ENCODE assay signal across 1 cellular context in the genomic region with DNA sequence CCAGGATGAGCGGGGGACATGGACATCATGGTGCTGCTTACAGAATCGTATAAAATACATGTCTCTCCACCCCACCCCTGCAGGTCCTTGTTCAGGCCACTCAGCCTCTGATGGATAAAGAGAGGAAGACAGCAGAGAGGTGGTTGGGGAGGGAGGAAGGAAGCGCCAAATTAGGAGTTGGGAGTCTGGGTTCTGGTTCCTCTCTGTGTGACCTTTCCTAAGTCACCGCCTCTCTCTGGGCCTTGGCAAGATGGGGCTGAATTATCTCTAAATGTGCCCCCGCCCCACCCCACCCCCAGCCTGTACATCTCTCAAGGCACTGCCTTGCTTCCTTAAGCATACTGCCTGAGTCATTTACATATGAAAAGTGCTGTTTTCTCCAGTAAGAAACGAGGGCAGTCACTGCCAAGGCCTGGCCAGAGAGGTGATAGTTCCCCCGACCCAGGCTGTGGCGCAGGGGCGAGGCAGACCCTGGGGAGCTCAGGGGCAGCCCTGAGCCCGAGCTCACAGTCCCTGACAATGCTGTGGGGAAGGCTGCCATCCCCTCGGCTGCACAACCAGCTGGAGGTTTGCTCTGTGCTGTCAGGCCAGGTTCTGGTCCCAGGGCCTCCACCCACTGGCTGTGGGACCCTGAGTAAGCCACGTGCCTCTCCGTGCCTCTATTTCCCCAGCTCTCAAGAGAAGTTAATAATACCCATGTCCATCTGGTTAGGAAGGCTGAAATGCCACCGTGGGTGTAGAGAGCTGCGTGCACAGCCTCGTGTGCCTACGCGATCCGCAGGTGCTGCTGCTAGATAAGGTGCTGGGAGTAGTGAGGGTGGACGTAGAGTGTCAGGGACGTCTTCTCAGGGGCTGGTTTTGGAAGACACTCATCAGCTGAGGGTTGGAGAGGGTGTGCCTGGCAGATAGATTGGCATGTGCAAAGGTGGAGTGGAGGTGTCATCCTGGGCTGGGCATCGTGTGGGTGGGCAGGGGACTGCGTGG.
A peak's percentile ranks its signal among the peaks of the same experiment; 100 is the strongest.
TF ChIP-seq lines count a peak whose summit lies in the region.

No MANE protein-coding gene starts in this region.

TF ChIP-seq in K562, 482 proteins besides CTCF, POLR2A, EP300 and RAD21 (continued from another document and continues in another):
- TF ChIP-seq, protein P1, sequence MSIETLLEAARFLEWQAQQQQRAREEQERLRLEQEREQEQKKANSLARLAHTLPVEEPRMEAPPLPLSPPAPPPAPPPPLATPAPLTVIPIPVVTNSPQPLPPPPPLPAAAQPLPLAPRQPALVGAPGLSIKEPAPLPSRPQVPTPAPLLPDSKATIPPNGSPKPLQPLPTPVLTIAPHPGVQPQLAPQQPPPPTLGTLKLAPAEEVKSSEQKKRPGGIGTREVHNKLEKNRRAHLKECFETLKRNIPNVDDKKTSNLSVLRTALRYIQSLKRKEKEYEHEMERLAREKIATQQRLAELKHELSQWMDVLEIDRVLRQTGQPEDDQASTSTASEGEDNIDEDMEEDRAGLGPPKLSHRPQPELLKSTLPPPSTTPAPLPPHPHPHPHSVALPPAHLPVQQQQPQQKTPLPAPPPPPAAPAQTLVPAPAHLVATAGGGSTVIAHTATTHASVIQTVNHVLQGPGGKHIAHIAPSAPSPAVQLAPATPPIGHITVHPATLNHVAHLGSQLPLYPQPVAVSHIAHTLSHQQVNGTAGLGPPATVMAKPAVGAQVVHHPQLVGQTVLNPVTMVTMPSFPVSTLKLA (conservative IDR thresholded peaks at IDR 0.05): peak in 1 of 2 experiments; percentile 27; a peak in 1 of 4 replicates
- TF ChIP-seq RBBP5 (IDR thresholded peaks at IDR 0.05; ENCODE audit: borderline replicate concordance, insufficient read depth, low read length, poor library complexity, severe bottlenecking) (peak; percentile 36), CBFA2T3 (IDR thresholded peaks at IDR 0.05) (peak; percentile 91), TAF1 (IDR thresholded peaks at IDR 0.05; ENCODE audit: control insufficient read depth, extremely low read depth, insufficient read depth, low read length, severe bottlenecking) (peak; percentile 14), GATAD2A (IDR thresholded peaks at IDR 0.05) (no peak), BRD9 (IDR thresholded peaks at IDR 0.05; ENCODE audit: low read depth, partially characterized antibody) (no peak), SMAD4 (CRISPR knock-in tag; conservative IDR thresholded peaks at IDR 0.05) (no peak), ZFP36 (IDR thresholded peaks at IDR 0.05; ENCODE audit: low read depth, low read length, partially characterized antibody) (peak; percentile 63), ZKSCAN3 (CRISPR knock-in tag; IDR thresholded peaks at IDR 0.05) (no peak), EZH2 (IDR thresholded peaks at IDR 0.05; ENCODE audit: borderline replicate concordance, low read depth, low read length) (no peak), CREM (IDR thresholded peaks at IDR 0.05; ENCODE audit: low read depth) (peak; percentile 88), DPF2 (IDR thresholded peaks at IDR 0.05) (peak; percentile 92), TRIM24 (IDR thresholded peaks at IDR 0.05) (0 out of 4 replicates have a peak, but pooled peaks have one; percentile 16 to 25), TEAD4 (IDR thresholded peaks at IDR 0.05; ENCODE audit: low read length) (peak; percentile 86), TEAD4 (CRISPR knock-in tag; IDR thresholded peaks at IDR 0.05; ENCODE audit: borderline replicate concordance) (no peak), TAL1 (IDR thresholded peaks at IDR 0.05) (peak; percentile 85), FOXM1 (IDR thresholded peaks at IDR 0.05; ENCODE audit: low read depth) (0 out of 2 replicates have a peak, but pooled peaks have one; percentile 20), FOXM1 (CRISPR knock-in tag; IDR thresholded peaks at IDR 0.05; ENCODE audit: low read depth) (no peak), NCOR1 (IDR thresholded peaks at IDR 0.05) (peak; percentile 79), PHB2 (IDR thresholded peaks at IDR 0.05; ENCODE audit: low read depth) (0 out of 2 replicates have a peak, but pooled peaks have one; percentile 38), TCF3 (CRISPR knock-in tag; IDR thresholded peaks at IDR 0.05) (peak; percentile 95), MTA3 (IDR thresholded peaks at IDR 0.05; ENCODE audit: borderline replicate concordance) (peak; percentile 28; the same call in 1 of the 2 replicates), KDM1A (IDR thresholded peaks at IDR 0.05) (peak in 1 of 2 experiments; percentile 13; a peak in 1 of 4 replicates), POLR3A (IDR thresholded peaks at IDR 0.05; ENCODE audit: borderline replicate concordance, extremely low read depth, insufficient read depth, insufficient read length) (no peak), ZEB2 (IDR thresholded peaks at IDR 0.05) (peak; percentile 50; the same call in 1 of the 2 replicates), SMARCE1 (IDR thresholded peaks at IDR 0.05) (peak; percentile 80), NRF1 (conservative IDR thresholded peaks at IDR 0.05 in 1 of 2, IDR thresholded peaks at IDR 0.05 in 1 of 2) (peak in 1 of 2 experiments; percentile 34; a peak in 1 of 4 replicates), CXXC5 (CRISPR knock-in tag; IDR thresholded peaks at IDR 0.05) (peak; percentile 91), ATF1 (CRISPR knock-in tag; IDR thresholded peaks at IDR 0.05) (no peak), ATF1 (tag; IDR thresholded peaks at IDR 0.05) (peak; percentile 46)
- TF ChIP-seq, protein P2, sequence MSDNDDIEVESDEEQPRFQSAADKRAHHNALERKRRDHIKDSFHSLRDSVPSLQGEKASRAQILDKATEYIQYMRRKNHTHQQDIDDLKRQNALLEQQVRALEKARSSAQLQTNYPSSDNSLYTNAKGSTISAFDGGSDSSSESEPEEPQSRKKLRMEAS (CRISPR knock-in tag; IDR thresholded peaks at IDR 0.05): peak; percentile 92
- TF ChIP-seq, protein P3, sequence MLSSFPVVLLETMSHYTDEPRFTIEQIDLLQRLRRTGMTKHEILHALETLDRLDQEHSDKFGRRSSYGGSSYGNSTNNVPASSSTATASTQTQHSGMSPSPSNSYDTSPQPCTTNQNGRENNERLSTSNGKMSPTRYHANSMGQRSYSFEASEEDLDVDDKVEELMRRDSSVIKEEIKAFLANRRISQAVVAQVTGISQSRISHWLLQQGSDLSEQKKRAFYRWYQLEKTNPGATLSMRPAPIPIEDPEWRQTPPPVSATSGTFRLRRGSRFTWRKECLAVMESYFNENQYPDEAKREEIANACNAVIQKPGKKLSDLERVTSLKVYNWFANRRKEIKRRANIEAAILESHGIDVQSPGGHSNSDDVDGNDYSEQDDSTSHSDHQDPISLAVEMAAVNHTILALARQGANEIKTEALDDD (IDR thresholded peaks at IDR 0.05): peak; percentile 32; the same call in 1 of the 2 replicates
- TF ChIP-seq, protein P4, sequence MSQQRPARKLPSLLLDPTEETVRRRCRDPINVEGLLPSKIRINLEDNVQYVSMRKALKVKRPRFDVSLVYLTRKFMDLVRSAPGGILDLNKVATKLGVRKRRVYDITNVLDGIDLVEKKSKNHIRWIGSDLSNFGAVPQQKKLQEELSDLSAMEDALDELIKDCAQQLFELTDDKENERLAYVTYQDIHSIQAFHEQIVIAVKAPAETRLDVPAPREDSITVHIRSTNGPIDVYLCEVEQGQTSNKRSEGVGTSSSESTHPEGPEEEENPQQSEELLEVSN (IDR thresholded peaks at IDR 0.05; ENCODE audit: borderline replicate concordance in 1 of 2, extremely low read depth in 1 of 2, insufficient read depth in 1 of 2, insufficient read length in 1 of 2, low read depth in 1 of 2, low read length in 1 of 2, poor library complexity in 1 of 2, severe bottlenecking in 1 of 2): peak; percentile 64 to 72
- TF ChIP-seq, protein P5, sequence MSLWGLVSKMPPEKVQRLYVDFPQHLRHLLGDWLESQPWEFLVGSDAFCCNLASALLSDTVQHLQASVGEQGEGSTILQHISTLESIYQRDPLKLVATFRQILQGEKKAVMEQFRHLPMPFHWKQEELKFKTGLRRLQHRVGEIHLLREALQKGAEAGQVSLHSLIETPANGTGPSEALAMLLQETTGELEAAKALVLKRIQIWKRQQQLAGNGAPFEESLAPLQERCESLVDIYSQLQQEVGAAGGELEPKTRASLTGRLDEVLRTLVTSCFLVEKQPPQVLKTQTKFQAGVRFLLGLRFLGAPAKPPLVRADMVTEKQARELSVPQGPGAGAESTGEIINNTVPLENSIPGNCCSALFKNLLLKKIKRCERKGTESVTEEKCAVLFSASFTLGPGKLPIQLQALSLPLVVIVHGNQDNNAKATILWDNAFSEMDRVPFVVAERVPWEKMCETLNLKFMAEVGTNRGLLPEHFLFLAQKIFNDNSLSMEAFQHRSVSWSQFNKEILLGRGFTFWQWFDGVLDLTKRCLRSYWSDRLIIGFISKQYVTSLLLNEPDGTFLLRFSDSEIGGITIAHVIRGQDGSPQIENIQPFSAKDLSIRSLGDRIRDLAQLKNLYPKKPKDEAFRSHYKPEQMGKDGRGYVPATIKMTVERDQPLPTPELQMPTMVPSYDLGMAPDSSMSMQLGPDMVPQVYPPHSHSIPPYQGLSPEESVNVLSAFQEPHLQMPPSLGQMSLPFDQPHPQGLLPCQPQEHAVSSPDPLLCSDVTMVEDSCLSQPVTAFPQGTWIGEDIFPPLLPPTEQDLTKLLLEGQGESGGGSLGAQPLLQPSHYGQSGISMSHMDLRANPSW (CRISPR knock-in tag; IDR thresholded peaks at IDR 0.05): no peak
- TF ChIP-seq, protein P6, sequence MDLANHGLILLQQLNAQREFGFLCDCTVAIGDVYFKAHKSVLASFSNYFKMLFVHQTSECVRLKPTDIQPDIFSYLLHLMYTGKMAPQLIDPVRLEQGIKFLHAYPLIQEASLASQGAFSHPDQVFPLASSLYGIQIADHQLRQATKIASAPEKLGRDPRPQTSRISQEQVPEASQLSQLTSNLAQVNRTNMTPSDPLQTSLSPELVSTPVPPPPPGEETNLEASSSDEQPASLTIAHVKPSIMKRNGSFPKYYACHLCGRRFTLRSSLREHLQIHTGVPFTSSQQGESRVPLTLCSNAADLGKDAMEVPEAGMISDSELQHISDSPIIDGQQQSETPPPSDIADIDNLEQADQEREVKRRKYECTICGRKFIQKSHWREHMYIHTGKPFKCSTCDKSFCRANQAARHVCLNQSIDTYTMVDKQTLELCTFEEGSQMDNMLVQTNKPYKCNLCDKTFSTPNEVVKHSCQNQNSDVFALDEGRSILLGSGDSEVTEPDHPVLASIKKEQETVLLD (IDR thresholded peaks at IDR 0.05): peak; percentile 79
- TF ChIP-seq, protein P7, sequence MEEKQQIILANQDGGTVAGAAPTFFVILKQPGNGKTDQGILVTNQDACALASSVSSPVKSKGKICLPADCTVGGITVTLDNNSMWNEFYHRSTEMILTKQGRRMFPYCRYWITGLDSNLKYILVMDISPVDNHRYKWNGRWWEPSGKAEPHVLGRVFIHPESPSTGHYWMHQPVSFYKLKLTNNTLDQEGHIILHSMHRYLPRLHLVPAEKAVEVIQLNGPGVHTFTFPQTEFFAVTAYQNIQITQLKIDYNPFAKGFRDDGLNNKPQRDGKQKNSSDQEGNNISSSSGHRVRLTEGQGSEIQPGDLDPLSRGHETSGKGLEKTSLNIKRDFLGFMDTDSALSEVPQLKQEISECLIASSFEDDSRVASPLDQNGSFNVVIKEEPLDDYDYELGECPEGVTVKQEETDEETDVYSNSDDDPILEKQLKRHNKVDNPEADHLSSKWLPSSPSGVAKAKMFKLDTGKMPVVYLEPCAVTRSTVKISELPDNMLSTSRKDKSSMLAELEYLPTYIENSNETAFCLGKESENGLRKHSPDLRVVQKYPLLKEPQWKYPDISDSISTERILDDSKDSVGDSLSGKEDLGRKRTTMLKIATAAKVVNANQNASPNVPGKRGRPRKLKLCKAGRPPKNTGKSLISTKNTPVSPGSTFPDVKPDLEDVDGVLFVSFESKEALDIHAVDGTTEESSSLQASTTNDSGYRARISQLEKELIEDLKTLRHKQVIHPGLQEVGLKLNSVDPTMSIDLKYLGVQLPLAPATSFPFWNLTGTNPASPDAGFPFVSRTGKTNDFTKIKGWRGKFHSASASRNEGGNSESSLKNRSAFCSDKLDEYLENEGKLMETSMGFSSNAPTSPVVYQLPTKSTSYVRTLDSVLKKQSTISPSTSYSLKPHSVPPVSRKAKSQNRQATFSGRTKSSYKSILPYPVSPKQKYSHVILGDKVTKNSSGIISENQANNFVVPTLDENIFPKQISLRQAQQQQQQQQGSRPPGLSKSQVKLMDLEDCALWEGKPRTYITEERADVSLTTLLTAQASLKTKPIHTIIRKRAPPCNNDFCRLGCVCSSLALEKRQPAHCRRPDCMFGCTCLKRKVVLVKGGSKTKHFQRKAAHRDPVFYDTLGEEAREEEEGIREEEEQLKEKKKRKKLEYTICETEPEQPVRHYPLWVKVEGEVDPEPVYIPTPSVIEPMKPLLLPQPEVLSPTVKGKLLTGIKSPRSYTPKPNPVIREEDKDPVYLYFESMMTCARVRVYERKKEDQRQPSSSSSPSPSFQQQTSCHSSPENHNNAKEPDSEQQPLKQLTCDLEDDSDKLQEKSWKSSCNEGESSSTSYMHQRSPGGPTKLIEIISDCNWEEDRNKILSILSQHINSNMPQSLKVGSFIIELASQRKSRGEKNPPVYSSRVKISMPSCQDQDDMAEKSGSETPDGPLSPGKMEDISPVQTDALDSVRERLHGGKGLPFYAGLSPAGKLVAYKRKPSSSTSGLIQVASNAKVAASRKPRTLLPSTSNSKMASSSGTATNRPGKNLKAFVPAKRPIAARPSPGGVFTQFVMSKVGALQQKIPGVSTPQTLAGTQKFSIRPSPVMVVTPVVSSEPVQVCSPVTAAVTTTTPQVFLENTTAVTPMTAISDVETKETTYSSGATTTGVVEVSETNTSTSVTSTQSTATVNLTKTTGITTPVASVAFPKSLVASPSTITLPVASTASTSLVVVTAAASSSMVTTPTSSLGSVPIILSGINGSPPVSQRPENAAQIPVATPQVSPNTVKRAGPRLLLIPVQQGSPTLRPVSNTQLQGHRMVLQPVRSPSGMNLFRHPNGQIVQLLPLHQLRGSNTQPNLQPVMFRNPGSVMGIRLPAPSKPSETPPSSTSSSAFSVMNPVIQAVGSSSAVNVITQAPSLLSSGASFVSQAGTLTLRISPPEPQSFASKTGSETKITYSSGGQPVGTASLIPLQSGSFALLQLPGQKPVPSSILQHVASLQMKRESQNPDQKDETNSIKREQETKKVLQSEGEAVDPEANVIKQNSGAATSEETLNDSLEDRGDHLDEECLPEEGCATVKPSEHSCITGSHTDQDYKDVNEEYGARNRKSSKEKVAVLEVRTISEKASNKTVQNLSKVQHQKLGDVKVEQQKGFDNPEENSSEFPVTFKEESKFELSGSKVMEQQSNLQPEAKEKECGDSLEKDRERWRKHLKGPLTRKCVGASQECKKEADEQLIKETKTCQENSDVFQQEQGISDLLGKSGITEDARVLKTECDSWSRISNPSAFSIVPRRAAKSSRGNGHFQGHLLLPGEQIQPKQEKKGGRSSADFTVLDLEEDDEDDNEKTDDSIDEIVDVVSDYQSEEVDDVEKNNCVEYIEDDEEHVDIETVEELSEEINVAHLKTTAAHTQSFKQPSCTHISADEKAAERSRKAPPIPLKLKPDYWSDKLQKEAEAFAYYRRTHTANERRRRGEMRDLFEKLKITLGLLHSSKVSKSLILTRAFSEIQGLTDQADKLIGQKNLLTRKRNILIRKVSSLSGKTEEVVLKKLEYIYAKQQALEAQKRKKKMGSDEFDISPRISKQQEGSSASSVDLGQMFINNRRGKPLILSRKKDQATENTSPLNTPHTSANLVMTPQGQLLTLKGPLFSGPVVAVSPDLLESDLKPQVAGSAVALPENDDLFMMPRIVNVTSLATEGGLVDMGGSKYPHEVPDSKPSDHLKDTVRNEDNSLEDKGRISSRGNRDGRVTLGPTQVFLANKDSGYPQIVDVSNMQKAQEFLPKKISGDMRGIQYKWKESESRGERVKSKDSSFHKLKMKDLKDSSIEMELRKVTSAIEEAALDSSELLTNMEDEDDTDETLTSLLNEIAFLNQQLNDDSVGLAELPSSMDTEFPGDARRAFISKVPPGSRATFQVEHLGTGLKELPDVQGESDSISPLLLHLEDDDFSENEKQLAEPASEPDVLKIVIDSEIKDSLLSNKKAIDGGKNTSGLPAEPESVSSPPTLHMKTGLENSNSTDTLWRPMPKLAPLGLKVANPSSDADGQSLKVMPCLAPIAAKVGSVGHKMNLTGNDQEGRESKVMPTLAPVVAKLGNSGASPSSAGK (IDR thresholded peaks at IDR 0.05): peak; percentile 97
